2 cellular contexts compared by ENCODE assay signal in the genomic region with DNA sequence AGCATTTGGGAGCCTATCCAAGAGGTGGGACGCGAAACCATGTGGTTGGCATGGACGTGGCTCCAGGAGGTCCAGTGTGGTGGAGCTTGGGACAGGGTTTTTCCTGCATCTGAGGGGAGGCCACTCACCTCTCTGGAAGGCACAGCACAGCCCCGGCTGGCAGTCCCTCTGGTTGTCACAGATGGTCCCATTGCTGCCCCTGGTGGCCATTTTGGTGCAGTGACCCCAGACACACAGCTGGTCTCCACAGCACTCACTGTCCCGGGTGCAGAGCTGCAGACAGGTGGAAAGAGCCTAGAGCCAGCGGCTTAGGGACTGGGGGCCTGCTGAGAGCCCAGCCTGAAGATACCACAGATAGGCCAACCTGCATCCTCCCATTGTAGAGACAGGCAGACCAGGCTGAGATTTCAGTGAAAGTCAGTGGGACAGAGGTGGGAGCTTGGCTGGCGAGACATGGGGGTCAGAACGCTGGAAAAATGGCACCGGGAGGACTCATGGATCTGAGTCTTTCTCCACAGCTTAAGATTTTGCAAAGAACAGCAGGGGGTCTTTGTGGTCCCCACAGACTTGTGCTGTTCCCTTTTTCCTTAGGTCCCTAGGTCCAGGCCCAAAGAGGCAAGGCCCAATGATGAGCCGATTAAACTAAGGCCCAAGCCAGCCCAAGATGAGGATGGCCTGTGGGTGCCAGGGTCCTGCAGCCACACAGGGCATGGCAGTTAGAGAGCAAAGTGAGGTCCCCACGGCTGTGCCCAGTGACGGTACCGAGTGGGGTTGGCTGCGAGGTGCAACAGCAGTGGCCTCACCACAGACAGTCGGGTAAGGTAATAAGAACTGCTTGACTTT.
TF ChIP-seq lines count a peak whose summit lies in the region.

No MANE protein-coding gene starts in this region.

TF ChIP-seq in HEK293, 187 proteins besides CTCF, POLR2A, EP300 and RAD21:
- TF ChIP-seq, protein P1, sequence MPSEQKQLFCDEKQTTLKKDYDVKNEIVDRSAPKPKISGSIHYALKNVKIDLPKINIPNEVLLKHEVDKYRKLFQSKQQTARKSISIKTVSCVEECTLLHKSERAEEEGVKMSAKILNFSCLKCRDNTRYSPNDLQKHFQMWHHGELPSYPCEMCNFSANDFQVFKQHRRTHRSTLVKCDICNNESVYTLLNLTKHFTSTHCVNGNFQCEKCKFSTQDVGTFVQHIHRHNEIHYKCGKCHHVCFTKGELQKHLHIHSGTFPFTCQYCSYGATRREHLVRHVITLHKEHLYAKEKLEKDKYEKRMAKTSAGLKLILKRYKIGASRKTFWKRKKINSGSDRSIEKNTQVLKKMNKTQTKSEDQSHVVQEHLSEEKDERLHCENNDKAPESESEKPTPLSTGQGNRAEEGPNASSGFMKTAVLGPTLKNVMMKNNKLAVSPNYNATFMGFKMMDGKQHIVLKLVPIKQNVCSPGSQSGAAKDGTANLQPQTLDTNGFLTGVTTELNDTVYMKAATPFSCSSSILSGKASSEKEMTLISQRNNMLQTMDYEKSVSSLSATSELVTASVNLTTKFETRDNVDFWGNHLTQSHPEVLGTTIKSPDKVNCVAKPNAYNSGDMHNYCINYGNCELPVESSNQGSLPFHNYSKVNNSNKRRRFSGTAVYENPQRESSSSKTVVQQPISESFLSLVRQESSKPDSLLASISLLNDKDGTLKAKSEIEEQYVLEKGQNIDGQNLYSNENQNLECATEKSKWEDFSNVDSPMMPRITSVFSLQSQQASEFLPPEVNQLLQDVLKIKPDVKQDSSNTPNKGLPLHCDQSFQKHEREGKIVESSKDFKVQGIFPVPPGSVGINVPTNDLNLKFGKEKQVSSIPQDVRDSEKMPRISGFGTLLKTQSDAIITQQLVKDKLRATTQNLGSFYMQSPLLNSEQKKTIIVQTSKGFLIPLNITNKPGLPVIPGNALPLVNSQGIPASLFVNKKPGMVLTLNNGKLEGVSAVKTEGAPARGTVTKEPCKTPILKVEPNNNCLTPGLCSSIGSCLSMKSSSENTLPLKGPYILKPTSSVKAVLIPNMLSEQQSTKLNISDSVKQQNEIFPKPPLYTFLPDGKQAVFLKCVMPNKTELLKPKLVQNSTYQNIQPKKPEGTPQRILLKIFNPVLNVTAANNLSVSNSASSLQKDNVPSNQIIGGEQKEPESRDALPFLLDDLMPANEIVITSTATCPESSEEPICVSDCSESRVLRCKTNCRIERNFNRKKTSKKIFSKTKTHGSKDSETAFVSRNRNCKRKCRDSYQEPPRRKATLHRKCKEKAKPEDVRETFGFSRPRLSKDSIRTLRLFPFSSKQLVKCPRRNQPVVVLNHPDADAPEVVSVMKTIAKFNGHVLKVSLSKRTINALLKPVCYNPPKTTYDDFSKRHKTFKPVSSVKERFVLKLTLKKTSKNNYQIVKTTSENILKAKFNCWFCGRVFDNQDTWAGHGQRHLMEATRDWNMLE (tag by site-specific recombination; conservative IDR thresholded peaks at IDR 0.05; ENCODE audit: low read depth) = no peak
- TF ChIP-seq ZNF521 (tag by site-specific recombination; IDR thresholded peaks at IDR 0.05) (no peak), ZNF174 (tag by site-specific recombination; IDR thresholded peaks at IDR 0.05) (no peak), YY1 (tag by site-specific recombination; IDR thresholded peaks at IDR 0.05) (no peak), ZNF2 (tag by site-specific recombination; IDR thresholded peaks at IDR 0.05) (no peak), ZNF157 (tag by site-specific recombination; IDR thresholded peaks at IDR 0.05) (no peak), ZNF221 (tag by site-specific recombination; IDR thresholded peaks at IDR 0.05; ENCODE audit: borderline replicate concordance) (no peak), ZFP69B (tag by site-specific recombination; IDR thresholded peaks at IDR 0.05) (no peak), ZNF10 (tag by site-specific recombination; IDR thresholded peaks at IDR 0.05) (no peak), IKZF3 (tag by site-specific recombination; IDR thresholded peaks at IDR 0.05) (no peak), ZNF596 (tag by site-specific recombination; IDR thresholded peaks at IDR 0.05) (no peak), HOXC10 (CRISPR knock-in tag; IDR thresholded peaks at IDR 0.05) (no peak), ZNF843 (tag by site-specific recombination; IDR thresholded peaks at IDR 0.05) (no peak), ZIC2 (tag by site-specific recombination; IDR thresholded peaks at IDR 0.05) (no peak)
TF ChIP-seq in HEK293: peak in this region for 0.

TF ChIP-seq in HepG2, 621 proteins besides CTCF, POLR2A, EP300 and RAD21 (continued from another document and continues in another):
- no peak for TF ChIP-seq AKAP8 (CRISPR knock-in tag; IDR thresholded peaks at IDR 0.05)
- TF ChIP-seq ZBTB2 (CRISPR knock-in tag; IDR thresholded peaks at IDR 0.05; ENCODE audit: low read depth) = no peak
- TF ChIP-seq USF2 (IDR thresholded peaks at IDR 0.05; ENCODE audit: low read depth, low read length) = no peak
- no peak for TF ChIP-seq USF2 (CRISPR knock-in tag; IDR thresholded peaks at IDR 0.05; ENCODE audit: borderline replicate concordance)
- TF ChIP-seq, protein P2, sequence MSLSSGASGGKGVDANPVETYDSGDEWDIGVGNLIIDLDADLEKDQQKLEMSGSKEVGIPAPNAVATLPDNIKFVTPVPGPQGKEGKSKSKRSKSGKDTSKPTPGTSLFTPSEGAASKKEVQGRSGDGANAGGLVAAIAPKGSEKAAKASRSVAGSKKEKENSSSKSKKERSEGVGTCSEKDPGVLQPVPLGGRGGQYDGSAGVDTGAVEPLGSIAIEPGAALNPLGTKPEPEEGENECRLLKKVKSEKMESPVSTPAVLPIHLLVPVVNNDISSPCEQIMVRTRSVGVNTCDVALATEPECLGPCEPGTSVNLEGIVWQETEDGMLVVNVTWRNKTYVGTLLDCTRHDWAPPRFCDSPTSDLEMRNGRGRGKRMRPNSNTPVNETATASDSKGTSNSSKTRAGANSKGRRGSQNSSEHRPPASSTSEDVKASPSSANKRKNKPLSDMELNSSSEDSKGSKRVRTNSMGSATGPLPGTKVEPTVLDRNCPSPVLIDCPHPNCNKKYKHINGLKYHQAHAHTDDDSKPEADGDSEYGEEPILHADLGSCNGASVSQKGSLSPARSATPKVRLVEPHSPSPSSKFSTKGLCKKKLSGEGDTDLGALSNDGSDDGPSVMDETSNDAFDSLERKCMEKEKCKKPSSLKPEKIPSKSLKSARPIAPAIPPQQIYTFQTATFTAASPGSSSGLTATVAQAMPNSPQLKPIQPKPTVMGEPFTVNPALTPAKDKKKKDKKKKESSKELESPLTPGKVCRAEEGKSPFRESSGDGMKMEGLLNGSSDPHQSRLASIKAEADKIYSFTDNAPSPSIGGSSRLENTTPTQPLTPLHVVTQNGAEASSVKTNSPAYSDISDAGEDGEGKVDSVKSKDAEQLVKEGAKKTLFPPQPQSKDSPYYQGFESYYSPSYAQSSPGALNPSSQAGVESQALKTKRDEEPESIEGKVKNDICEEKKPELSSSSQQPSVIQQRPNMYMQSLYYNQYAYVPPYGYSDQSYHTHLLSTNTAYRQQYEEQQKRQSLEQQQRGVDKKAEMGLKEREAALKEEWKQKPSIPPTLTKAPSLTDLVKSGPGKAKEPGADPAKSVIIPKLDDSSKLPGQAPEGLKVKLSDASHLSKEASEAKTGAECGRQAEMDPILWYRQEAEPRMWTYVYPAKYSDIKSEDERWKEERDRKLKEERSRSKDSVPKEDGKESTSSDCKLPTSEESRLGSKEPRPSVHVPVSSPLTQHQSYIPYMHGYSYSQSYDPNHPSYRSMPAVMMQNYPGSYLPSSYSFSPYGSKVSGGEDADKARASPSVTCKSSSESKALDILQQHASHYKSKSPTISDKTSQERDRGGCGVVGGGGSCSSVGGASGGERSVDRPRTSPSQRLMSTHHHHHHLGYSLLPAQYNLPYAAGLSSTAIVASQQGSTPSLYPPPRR (CRISPR knock-in tag; IDR thresholded peaks at IDR 0.05; ENCODE audit: borderline replicate concordance) = no peak
- no peak for TF ChIP-seq ELF3 (CRISPR knock-in tag; IDR thresholded peaks at IDR 0.05)
- TF ChIP-seq JARID2 (CRISPR knock-in tag; IDR thresholded peaks at IDR 0.05; ENCODE audit: insufficient replicate concordance) = no peak
- TF ChIP-seq, protein P3, sequence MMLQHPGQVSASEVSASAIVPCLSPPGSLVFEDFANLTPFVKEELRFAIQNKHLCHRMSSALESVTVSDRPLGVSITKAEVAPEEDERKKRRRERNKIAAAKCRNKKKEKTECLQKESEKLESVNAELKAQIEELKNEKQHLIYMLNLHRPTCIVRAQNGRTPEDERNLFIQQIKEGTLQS (CRISPR knock-in tag; IDR thresholded peaks at IDR 0.05) = no peak
- no peak for TF ChIP-seq MYC (CRISPR knock-in tag; IDR thresholded peaks at IDR 0.05; ENCODE audit: borderline replicate concordance)
- TF ChIP-seq MTF1 (CRISPR knock-in tag; IDR thresholded peaks at IDR 0.05) = no peak
- TF ChIP-seq ZEB1 (IDR thresholded peaks at IDR 0.05; ENCODE audit: insufficient replicate concordance, low read depth) = no peak
- TF ChIP-seq ZNF33B (CRISPR knock-in tag; IDR thresholded peaks at IDR 0.05) = no peak
- TF ChIP-seq, protein P4, sequence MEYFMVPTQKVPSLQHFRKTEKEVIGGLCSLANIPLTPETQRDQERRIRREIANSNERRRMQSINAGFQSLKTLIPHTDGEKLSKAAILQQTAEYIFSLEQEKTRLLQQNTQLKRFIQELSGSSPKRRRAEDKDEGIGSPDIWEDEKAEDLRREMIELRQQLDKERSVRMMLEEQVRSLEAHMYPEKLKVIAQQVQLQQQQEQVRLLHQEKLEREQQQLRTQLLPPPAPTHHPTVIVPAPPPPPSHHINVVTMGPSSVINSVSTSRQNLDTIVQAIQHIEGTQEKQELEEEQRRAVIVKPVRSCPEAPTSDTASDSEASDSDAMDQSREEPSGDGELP (IDR thresholded peaks at IDR 0.05; ENCODE audit: borderline replicate concordance, low read depth) = peak; percentile 71; the same call in 1 of the 2 replicates
- TF ChIP-seq, protein P5, sequence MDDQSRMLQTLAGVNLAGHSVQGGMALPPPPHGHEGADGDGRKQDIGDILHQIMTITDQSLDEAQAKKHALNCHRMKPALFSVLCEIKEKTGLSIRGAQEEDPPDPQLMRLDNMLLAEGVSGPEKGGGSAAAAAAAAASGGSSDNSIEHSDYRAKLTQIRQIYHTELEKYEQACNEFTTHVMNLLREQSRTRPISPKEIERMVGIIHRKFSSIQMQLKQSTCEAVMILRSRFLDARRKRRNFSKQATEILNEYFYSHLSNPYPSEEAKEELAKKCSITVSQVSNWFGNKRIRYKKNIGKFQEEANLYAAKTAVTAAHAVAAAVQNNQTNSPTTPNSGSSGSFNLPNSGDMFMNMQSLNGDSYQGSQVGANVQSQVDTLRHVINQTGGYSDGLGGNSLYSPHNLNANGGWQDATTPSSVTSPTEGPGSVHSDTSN (CRISPR knock-in tag; IDR thresholded peaks at IDR 0.05; ENCODE audit: borderline replicate concordance) = no peak
- TF ChIP-seq, protein P6, sequence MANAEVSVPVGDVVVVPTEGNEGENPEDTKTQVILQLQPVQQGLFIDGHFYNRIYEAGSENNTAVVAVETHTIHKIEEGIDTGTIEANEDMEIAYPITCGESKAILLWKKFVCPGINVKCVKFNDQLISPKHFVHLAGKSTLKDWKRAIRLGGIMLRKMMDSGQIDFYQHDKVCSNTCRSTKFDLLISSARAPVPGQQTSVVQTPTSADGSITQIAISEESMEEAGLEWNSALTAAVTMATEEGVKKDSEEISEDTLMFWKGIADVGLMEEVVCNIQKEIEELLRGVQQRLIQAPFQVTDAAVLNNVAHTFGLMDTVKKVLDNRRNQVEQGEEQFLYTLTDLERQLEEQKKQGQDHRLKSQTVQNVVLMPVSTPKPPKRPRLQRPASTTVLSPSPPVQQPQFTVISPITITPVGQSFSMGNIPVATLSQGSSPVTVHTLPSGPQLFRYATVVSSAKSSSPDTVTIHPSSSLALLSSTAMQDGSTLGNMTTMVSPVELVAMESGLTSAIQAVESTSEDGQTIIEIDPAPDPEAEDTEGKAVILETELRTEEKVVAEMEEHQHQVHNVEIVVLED (CRISPR knock-in tag; IDR thresholded peaks at IDR 0.05; ENCODE audit: borderline replicate concordance) = no peak
- TF ChIP-seq CEBPB (IDR thresholded peaks at IDR 0.05; ENCODE audit: borderline replicate concordance, low read depth, low read length) = no peak
- TF ChIP-seq WIZ (CRISPR knock-in tag; IDR thresholded peaks at IDR 0.05) = no peak
- peak; percentile 75; the same call in 1 of the 2 replicates for TF ChIP-seq ZNF768 (CRISPR knock-in tag; IDR thresholded peaks at IDR 0.05)
- peak; percentile 18; the same call in 1 of the 2 replicates for TF ChIP-seq FOSL2 (CRISPR knock-in tag; IDR thresholded peaks at IDR 0.05)
- no peak for TF ChIP-seq RELA (CRISPR knock-in tag; IDR thresholded peaks at IDR 0.05)
- TF ChIP-seq SIN3B (IDR thresholded peaks at IDR 0.05; ENCODE audit: low read length) = no peak
- peak; percentile 64 for TF ChIP-seq STAG1 (CRISPR knock-in tag; IDR thresholded peaks at IDR 0.05)
- TF ChIP-seq ATF1 (CRISPR knock-in tag; IDR thresholded peaks at IDR 0.05) = no peak
